In the genomic region with DNA sequence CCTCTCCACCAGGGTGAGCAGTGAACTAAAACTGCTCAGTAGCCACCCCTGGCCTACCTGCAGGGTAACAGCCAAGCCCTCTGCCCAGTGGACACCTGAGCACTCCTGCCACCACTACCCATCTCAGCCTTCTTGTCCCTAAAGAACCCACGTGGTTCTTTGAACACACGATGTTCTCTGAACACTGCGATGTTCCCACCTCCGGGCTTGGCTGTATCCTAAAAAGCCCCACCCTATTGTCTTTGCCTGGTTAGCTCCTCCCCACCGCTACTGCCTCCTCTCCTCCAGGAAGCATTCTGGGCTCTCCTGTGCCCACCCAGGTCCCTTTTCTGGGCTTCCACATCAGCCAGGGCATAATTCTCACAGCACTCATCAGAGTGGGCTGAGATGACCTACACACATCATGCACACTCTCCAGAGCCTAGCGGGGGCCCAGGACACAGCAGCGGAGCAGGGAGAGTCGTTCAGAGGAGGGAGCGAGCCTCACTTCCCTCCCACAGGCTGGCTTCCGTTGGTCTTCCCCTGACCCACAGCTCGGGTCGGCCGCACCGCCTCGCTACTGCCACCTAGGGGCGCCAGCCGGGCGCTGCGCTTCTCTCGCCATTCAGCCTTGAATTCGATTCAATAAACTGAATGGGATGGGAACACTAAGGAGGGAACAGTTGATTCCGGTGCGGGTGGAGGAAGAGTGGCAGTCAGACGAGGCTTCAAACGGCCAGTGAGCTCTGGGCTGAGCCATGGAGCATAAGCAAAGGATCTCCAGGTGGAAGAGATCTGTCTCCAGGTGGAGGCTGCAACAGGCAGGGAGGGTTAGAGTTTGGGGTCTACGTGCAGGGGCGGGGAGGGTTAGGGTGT, we compare ENCODE assay signal across 1 cellular context.
TF ChIP-seq lines count a peak whose summit lies in the region.

No MANE protein-coding gene starts in this region.

TF ChIP-seq in endothelial cell of umbilical vein, 7 proteins besides CTCF, POLR2A, EP300 and RAD21 (continued from another document):
- TF ChIP-seq, protein P1, sequence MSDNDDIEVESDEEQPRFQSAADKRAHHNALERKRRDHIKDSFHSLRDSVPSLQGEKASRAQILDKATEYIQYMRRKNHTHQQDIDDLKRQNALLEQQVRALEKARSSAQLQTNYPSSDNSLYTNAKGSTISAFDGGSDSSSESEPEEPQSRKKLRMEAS (IDR thresholded peaks at IDR 0.05; ENCODE audit: insufficient read depth, insufficient read length): no peak
- TF ChIP-seq MYC (IDR thresholded peaks at IDR 0.05; ENCODE audit: low read depth, low read length) (no peak), FOS (IDR thresholded peaks at IDR 0.05; ENCODE audit: borderline replicate concordance, insufficient read depth, low read length) (no peak), GATA2 (IDR thresholded peaks at IDR 0.05; ENCODE audit: insufficient read depth, insufficient read length, low read depth, low read length) (no peak), JUN (IDR thresholded peaks at IDR 0.05; ENCODE audit: borderline replicate concordance, insufficient read depth, insufficient read length, low read depth) (no peak)
